34 cellular contexts compared by ENCODE assay signal in the genomic region with DNA sequence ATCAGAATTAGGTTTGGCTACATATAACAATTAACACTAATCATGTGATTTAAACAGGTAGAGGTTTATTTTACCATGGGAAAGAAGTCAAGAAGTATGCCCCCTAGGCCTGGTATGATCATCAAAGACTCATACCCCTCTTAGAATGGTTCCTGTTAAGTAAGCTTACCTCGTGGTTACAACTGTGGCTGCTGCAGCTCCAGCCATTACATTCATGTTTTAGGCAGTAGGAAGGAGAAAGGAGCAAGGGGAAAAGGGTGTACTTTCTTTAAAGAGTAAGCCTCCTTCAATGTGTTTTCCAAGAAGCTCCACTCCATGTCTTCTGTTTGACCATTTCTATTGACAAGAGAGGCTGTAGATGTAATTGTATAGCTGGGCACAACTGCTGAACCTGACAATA.
"Had no signal": no experiment of that assay in that cellular context is flagged by ENCODE, and none has a peak within 500 bp of the region (broad histone marks: within the 10 kb centered on the region; RNA-seq: fewer than 3 reads in every experiment).

No MANE protein-coding gene starts in this region.

- H3K9me3 ChIP-seq: MG63 had no signal

- H3K4me3 ChIP-seq: MG63 had no signal

- DNase-seq: Karpas-422, Kasumi-1, MG63, MM.1S, NCI-H1048, NCI-H1092, NCI-H1092 treated with DMSO at 0.1 percent for 48 hours, NCI-H1105, NCI-H1105 treated with DMSO at 0.1 percent for 48 hours, NCI-H1417, NCI-H1417 treated with DMSO at 0.1 percent for 48 hours, NCI-H1436, NCI-H1436 treated with DMSO at 0.1 percent for 48 hours, NCI-H146, NCI-H1694, NCI-H1694 treated with DMSO at 0.1 percent for 48 hours, NCI-H187, NCI-H187 treated with DMSO at 0.1 percent for 48 hours, NCI-H1930, NCI-H2029, NCI-H2029 treated with DMSO at 0.1 percent for 48 hours, NCI-H2081, NCI-H2081 treated with DMSO at 0.1 percent for 48 hours, NCI-H2107, NCI-H2171, NCI-H2171 treated with DMSO at 0.1 percent for 48 hours, NCI-H2227 treated with DMSO at 0.1 percent for 48 hours, NCI-H226, NCI-H345, NCI-H446, NCI-H446 treated with DMSO at 0.1 percent for 48 hours, NCI-H510A, NCI-H510A treated with DMSO at 0.1 percent for 48 hours, NCI-H524 had no signal

- H3K27me3 ChIP-seq: MG63 had no signal

- H3K36me3 ChIP-seq: MG63 had no signal
